ENCODE assay signal across 8 cellular contexts in genomic region chr3:52444860-52445793, GRCh38. TPM values are rescaled to one million over a fixed set of nuclear protein-coding genes. Genes with fewer than 3 reads are reported as not detected.
DNase-seq lines count a peak whose midpoint lies in the region; ATAC-seq and TF ChIP-seq lines count a peak whose summit lies in the region.

Gene SEMA3G (minus strand): TSS chr3:52445103. CDS start chr3:52445027, 76 bp downstream.

- peak within 1 kb of the TSS; percentile 79 for H3K4me2 ChIP-seq in OCI-LY3 (ENCODE audit: low read length)

- BruUV-seq in A673 (replicated peaks; lab: Mats Ljungman, UMichigan): no TSS peak

- TF ChIP-seq EP300 in tibial nerve (IDR thresholded peaks at IDR 0.05): peak in 1 of 2 donors; percentile 64

- POLR2A ChIA-PET in A673 (lab: Charles Lee; ENCODE audit: low non-redundant PET): no interaction called here

- intact Hi-C loops in A673 (cut with micrococcal nuclease; ENCODE audit: unreplicated experiment): loop anchor here (5.0 kb wide), 1 partner anchor 223 kb away; no protein-coding TSS in a partner anchor

- H3K27ac ChIP-seq in A673 (ENCODE audit: low read depth, low read length, poor library complexity, severe bottlenecking) (no peak within 1 kb of the TSS), OCI-LY3 (ENCODE audit: low read length) (no peak within 1 kb of the TSS), tibial nerve (peak within 1 kb of the TSS in 1 of 4 donors; percentile 69)

- no peak within 1 kb of the TSS for H3K4me3 ChIP-seq in A673 (ENCODE audit: low read depth, low read length, poor library complexity, severe bottlenecking)
- H3K4me3 ChIP-seq in OCI-LY3 (ENCODE audit: low read length): peak within 1 kb of the TSS; percentile 59
- peak within 1 kb of the TSS; percentile 25 to 53 (median 35) for H3K4me3 ChIP-seq in tibial nerve

- peak; percentile 52 for DNase-seq in A673 (ENCODE audit: low spot score)
- DNase-seq in activated T-cell treated with anti-CD3 and anti-CD28 coated beads for 48 hours (ENCODE audit: low read depth): peak; percentile 77
- DNase-seq in fibroblast of gingiva (ENCODE audit: low read depth): peak; percentile 57
- no peak for DNase-seq in omental fat pad (ENCODE audit: low spot score)
- DNase-seq in tibial nerve (ENCODE audit: low spot score in 2 of 2): peak; percentile 62 to 69

- H3K4me1 ChIP-seq in A673 (ENCODE audit: insufficient read depth, low read length, poor library complexity, severe bottlenecking) (no peaks in the 10 kb centered on the region), OCI-LY3 (ENCODE audit: low read length) (peaks cover 22% of the 10 kb centered on the region), tibial nerve (peaks cover 0 to 37% (median 9%) of the 10 kb centered on the region in 4 donors)

- H3K9ac ChIP-seq in OCI-LY3 (ENCODE audit: low read length): peak within 1 kb of the TSS; percentile 26; the same call in 1 of the 2 replicates

- peak in 1 of 2 donors; percentile 66 for TF ChIP-seq POLR2A in tibial nerve (IDR thresholded peaks at IDR 0.05)

- H3K27me3 ChIP-seq in A673 (replicated peaks; ENCODE audit: insufficient read depth, low read depth, low read length, poor library complexity) (no peaks in the 10 kb centered on the region), OCI-LY3 (ENCODE audit: low read depth, low read length) (no peaks in the 10 kb centered on the region), tibial nerve (no peaks in the 10 kb centered on the region)

- no peaks in the 10 kb centered on the region for H3K79me2 ChIP-seq in OCI-LY3 (ENCODE audit: low read length)

- CTCF ChIA-PET in A673 (lab: Charles Lee): no interaction called here

- no peaks in the 10 kb centered on the region for H3K9me3 ChIP-seq in A673 (ENCODE audit: low read depth, low read length, poor library complexity, severe bottlenecking)
- H3K9me3 ChIP-seq in OCI-LY3 (ENCODE audit: insufficient read depth, low read length): no peaks in the 10 kb centered on the region
- no peaks in the 10 kb centered on the region for H3K9me3 ChIP-seq in tibial nerve

- no peak for TF ChIP-seq CTCF in A673 (conservative IDR thresholded peaks at IDR 0.05; ENCODE audit: low read depth, low read length)
- peak; percentile 24 for TF ChIP-seq CTCF in OCI-LY3 (IDR thresholded peaks at IDR 0.05; ENCODE audit: low read depth, low read length)
- TF ChIP-seq CTCF in omental fat pad (IDR thresholded peaks at IDR 0.05): peak in 1 of 3 donors; percentile 9
- TF ChIP-seq CTCF in tibial nerve (IDR thresholded peaks at IDR 0.05): peak; percentile 52 to 81 (median 64)

- ATAC-seq in GM18867 (IDR thresholded peaks at IDR 0.05; ENCODE audit: unreplicated experiment) (peak; percentile 90), HG03139 (IDR thresholded peaks at IDR 0.05; ENCODE audit: unreplicated experiment) (peak; percentile 76), omental fat pad (ENCODE audit: low FRiP score) (no peak)

- 30 to 33% methylated on average over 11 to 18 of the region's 19 CpGs for WGBS in tibial nerve, 2 donors

- H3K36me3 ChIP-seq in A673 (ENCODE audit: insufficient read depth, low read length, poor library complexity, severe bottlenecking): no peaks in the 10 kb centered on the region
- H3K36me3 ChIP-seq in OCI-LY3 (replicated peaks; ENCODE audit: low read depth, low read length): no peaks in the 10 kb centered on the region
- H3K36me3 ChIP-seq in tibial nerve: peaks cover 0 to 10% (median 0%) of the 10 kb centered on the region in 3 donors

- no peaks in the 10 kb centered on the region for H4K20me1 ChIP-seq in OCI-LY3 (ENCODE audit: insufficient read depth, low read length)

- peak within 1 kb of the TSS; percentile 77 for H2AFZ ChIP-seq in OCI-LY3 (ENCODE audit: low read depth, low read length)

RNA-seq across cellular contexts. Expression of gene SEMA3G, which starts in this region (rescaled TPM):
- total RNA-seq in A673 (2021): 0.07 TPM in 1 of 2 replicates, not detected in the other
- total RNA-seq in omental fat pad: 100 to 1,000 TPM in 3 of 4 donors, 10 to 100 TPM in 1; 21.3 to 200 (median 131) TPM
- total RNA-seq in tibial nerve: 10 to 100 TPM; 11.5 to 67.5 (median 32.7) TPM

Comparison
In these comparisons a context has a peak if more than half of its experiments do, and no peak if none do; other contexts are left out.
1. RNA of gene SEMA3G (total RNA-seq): 21.3 to 200 TPM in omental fat pad and 11.5 to 67.5 TPM in tibial nerve; 0.07 TPM in A673; every median in the first group is over 10 times any median in the second.
2. Peak in DNase-seq in A673; RNA of the gene not detected or under 1 TPM.